17 cellular contexts compared by ENCODE assay signal in genomic region chr1:246532519-246532918, GRCh38. TPM values are rescaled to one million over a fixed set of nuclear protein-coding genes. Genes with fewer than 3 reads are reported as not detected.
DNase-seq lines count a peak whose midpoint lies in the region; ATAC-seq and TF ChIP-seq lines count a peak whose summit lies in the region.
"Had no signal": no experiment of that assay in that cellular context is flagged by ENCODE, and none has a peak within 500 bp of the region (broad histone marks: within the 10 kb centered on the region; RNA-seq: fewer than 3 reads in every experiment).

No MANE protein-coding gene starts in this region.

- in situ Hi-C loops in Panc1 (cut with HindIII; ENCODE audit: low pct_unique_long_range_greater_than_20kb, low sequenced_read_pairs), result no loop called here

- H3K36me3 ChIP-seq in BE2C (no peaks in the 10 kb centered on the region; the same call in 1 of the 2 replicates), Panc1 (ENCODE audit: control insufficient read depth, insufficient read depth, low read length) (no peaks in the 10 kb centered on the region)
- H3K36me3 ChIP-seq: Peyer's patch, stomach had no signal

- BruUV-seq in Panc1 (replicated peaks; lab: Mats Ljungman, UMichigan), result no TSS peak

- intact Hi-C loops in Panc1 (cut with micrococcal nuclease; ENCODE audit: unreplicated experiment), result no loop called here

- DNase-seq in BE2C (no peak), Panc1 (ENCODE audit: low read depth, low spot score) (no peak), fibroblast of the aortic adventitia (ENCODE audit: low read depth) (no peak), ureter (ENCODE audit: low spot score) (no peak), AG20443 (ENCODE audit: low spot score) (no peak)
- no peak for DNase-seq in activated CD4-positive, alpha-beta T cell treated with anti-CD3 and anti-CD28 coated beads for 1 hour
- DNase-seq: activated CD4-positive, alpha-beta T cell treated with anti-CD3 and anti-CD28 coated beads for 36 hours; HCEC 1CT; NCI-H2171 treated with DMSO at 0.1 percent for 48 hours; Peyer's patch; stimulated activated CD4-positive, alpha-beta T cell treated with anti-CD3 and anti-CD28 coated beads, Interleukin-4, amount 100 ng/mL, for 1 hour; stomach had no signal

- no peak overlapping the region for H3K27ac ChIP-seq in Panc1 (ENCODE audit: low read length)
- H3K27ac ChIP-seq: Peyer's patch, SK-N-MC, stomach had no signal

- H3K4me3 ChIP-seq in BE2C (ENCODE audit: low read depth, low read length), result no peak overlapping the region
- H3K4me3 ChIP-seq in Panc1 (ENCODE audit: low read depth in 2 of 2, low read length in 2 of 2), result no peak overlapping the region
- no peak overlapping the region for H3K4me3 ChIP-seq in fibroblast of the aortic adventitia (ENCODE audit: low read depth, low read length)
- H3K4me3 ChIP-seq: Peyer's patch, SK-N-MC, stomach had no signal

- H3K4me1 ChIP-seq in BE2C (no peaks in the 10 kb centered on the region), Panc1 (ENCODE audit: control insufficient read depth, insufficient read depth, low read length) (no peaks in the 10 kb centered on the region)
- H3K4me1 ChIP-seq: Peyer's patch had no signal

- POLR2A ChIA-PET in Panc1 (lab: Charles Lee), result interaction anchor here (0.6 kb wide), 1 partner anchor 42 kb away, joined by 10 read pairs; no protein-coding TSS in a partner anchor

- H3K27me3 ChIP-seq in BE2C (no peaks in the 10 kb centered on the region), Panc1 (ENCODE audit: control insufficient read depth, insufficient read depth, low read length) (no peaks in the 10 kb centered on the region; the same call in 1 of the 2 replicates)
- H3K27me3 ChIP-seq: Peyer's patch, stomach had no signal

- ATAC-seq in Panc1, result 0 out of 2 replicates have a peak, but pooled peaks have one; percentile 49
- no peak for ATAC-seq in GM18907 (IDR thresholded peaks at IDR 0.05; ENCODE audit: unreplicated experiment)
- ATAC-seq: activated CD4-positive, alpha-beta T cell treated with anti-CD3 and anti-CD28 coated beads for 36 hours; esophagus mucosa; natural killer cell treated with Interleukin-12 subunit alpha and Interleukin-12 subunit beta and Interleukin-15 and Interleukin-18, amount 100 ng/mL, for 72 hours had no signal

- CTCF ChIA-PET in Panc1 (lab: Charles Lee), result interaction anchor here (1.2 kb wide), 1 partner anchor 35 kb away, joined by 7 read pairs; no protein-coding TSS in a partner anchor

- H3K9me3 ChIP-seq in BE2C (no peaks in the 10 kb centered on the region; the same call in 1 of the 2 replicates), Panc1 (ENCODE audit: control insufficient read depth, insufficient read depth, low read depth, low read length) (peaks cover 5% of the 10 kb centered on the region; the same call in 1 of the 2 replicates)

- TF ChIP-seq CTCF in BE2C (IDR thresholded peaks at IDR 0.05; ENCODE audit: low read depth, low read length) (peak; percentile 35), GM12873 (IDR thresholded peaks at IDR 0.05; ENCODE audit: insufficient read depth, low read depth, low read length, missing control alignments) (peak; percentile 21), Panc1 (IDR thresholded peaks at IDR 0.05) (peak; percentile 25; the same call in 1 of the 2 replicates), fibroblast of the aortic adventitia (IDR thresholded peaks at IDR 0.05; ENCODE audit: insufficient read depth, low read length) (peak; percentile 9)

RNA-seq across cellular contexts. Expression of gene SMYD3, which starts 25.4 kb away (rescaled TPM):
- 149 TPM for polyA plus RNA-seq in BE2C (2012; ENCODE audit: insufficient read depth, insufficient read length, low read depth)
- total RNA-seq in Panc1 (2021; ENCODE audit: unreplicated experiment), result 17.4 TPM
- 16.6 TPM for polyA plus RNA-seq in Panc1 (2012; ENCODE audit: insufficient read length)
- 45.5 and 53.1 TPM in 2 replicates for total RNA-seq in fibroblast of the aortic adventitia (ENCODE audit: low replicate concordance)
- total RNA-seq in ureter, result 29.3 TPM

RNA-seq across cellular contexts. Expression of gene TFB2M, which starts 33.5 kb away (rescaled TPM):
- 28.1 TPM for polyA plus RNA-seq in BE2C (2012; ENCODE audit: insufficient read depth, insufficient read length, low read depth)
- total RNA-seq in Panc1 (2021; ENCODE audit: unreplicated experiment), result 21.0 TPM
- 13.8 TPM for polyA plus RNA-seq in Panc1 (2012; ENCODE audit: insufficient read length)
- 22.2 and 23.8 TPM in 2 replicates for total RNA-seq in fibroblast of the aortic adventitia (ENCODE audit: low replicate concordance)
- 13.6 TPM for total RNA-seq in ureter

RNA-seq across cellular contexts. Expression of gene CNST, which starts 33.7 kb away (rescaled TPM):
- polyA plus RNA-seq in BE2C (2012; ENCODE audit: insufficient read depth, insufficient read length, low read depth), result 20.5 TPM
- total RNA-seq in Panc1 (2021; ENCODE audit: unreplicated experiment), result 18.5 TPM
- polyA plus RNA-seq in Panc1 (2012; ENCODE audit: insufficient read length), result 10.6 TPM
- total RNA-seq in fibroblast of the aortic adventitia (ENCODE audit: low replicate concordance), result 13.1 and 25.2 TPM in 2 replicates
- 37.2 TPM for total RNA-seq in ureter
